10 cellular contexts compared by ENCODE assay signal in genomic region chr3:149547954-149548728, GRCh38.
DNase-seq lines count a peak whose midpoint lies in the region; ATAC-seq, FAIRE-seq and TF ChIP-seq lines count a peak whose summit lies in the region.
"Had no signal": no experiment of that assay in that cellular context is flagged by ENCODE, and none has a peak within 500 bp of the region (broad histone marks: within the 10 kb centered on the region; RNA-seq: fewer than 3 reads in every experiment).

No MANE protein-coding gene starts in this region.

- H3K27me3 Mint-ChIP-seq in activated naive CD8-positive, alpha-beta T cell treated with anti-CD3 and anti-CD28 coated beads, Interleukin-2, amount 50 U/mL, for 24 hours: peaks cover 3% of the 10 kb centered on the region
- H3K27me3 Mint-ChIP-seq: type B pancreatic cell had no signal

- H3K4me3 Mint-ChIP-seq in activated naive CD8-positive, alpha-beta T cell treated with anti-CD3 and anti-CD28 coated beads, Interleukin-2, amount 50 U/mL, for 24 hours: no peak overlapping the region
- H3K4me3 Mint-ChIP-seq: activated naive CD8-positive, alpha-beta T cell treated with anti-CD3 and anti-CD28 coated beads, Interleukin-2, amount 10 ng/mL, durations not matched to agents 7 days and 5 days; type B pancreatic cell had no signal

- H3K27me3 ChIP-seq in bronchial epithelial cell (ENCODE audit: control insufficient read depth, insufficient read depth, low read length) (no peaks in the 10 kb centered on the region), suprapubic skin (no peaks in the 10 kb centered on the region)

- DNase-seq in HuH-7 (ENCODE audit: low spot score): peak; percentile 26
- DNase-seq in bronchial epithelial cell (ENCODE audit: low read depth): peak; percentile 69
- peak in 1 of 2 donors; percentile 65 for DNase-seq in left colon
- DNase-seq in suprapubic skin (ENCODE audit: low spot score in 2 of 2): no peak
- no peak for DNase-seq in stimulated activated CD4-positive, alpha-beta T cell treated with anti-CD3 and anti-CD28 coated beads, Interleukin-4, amount 100 ng/mL, for 4 hours
- no peak for DNase-seq in activated naive CD8-positive, alpha-beta T cell treated with anti-CD3 and anti-CD28 coated beads, Interleukin-2, amount 50 U/mL, for 24 hours
- no peak for DNase-seq in cortex of kidney (lab: John Stamatoyannopoulos, UW)
- DNase-seq: activated naive CD8-positive, alpha-beta T cell treated with anti-CD3 and anti-CD28 coated beads, Interleukin-2, amount 10 ng/mL, durations not matched to agents 7 days and 5 days had no signal

- 48% methylated on average over 13 of the region's 13 CpGs for WGBS in suprapubic skin

- intact Hi-C loops in left colon (cut with DNase I, micrococcal nuclease): no loop called here

- H3K4me3 ChIP-seq in bronchial epithelial cell (ENCODE audit: low read depth, low read length): no peak overlapping the region
- H3K4me3 ChIP-seq in suprapubic skin: no peak overlapping the region

- H3K36me3 Mint-ChIP-seq in activated naive CD8-positive, alpha-beta T cell treated with anti-CD3 and anti-CD28 coated beads, Interleukin-2, amount 50 U/mL, for 24 hours (ENCODE audit: low read depth): no peaks in the 10 kb centered on the region
- H3K36me3 Mint-ChIP-seq: activated naive CD8-positive, alpha-beta T cell treated with anti-CD3 and anti-CD28 coated beads, Interleukin-2, amount 10 ng/mL, durations not matched to agents 7 days and 5 days had no signal

- peak overlapping the region; percentile 78 for H3K27ac ChIP-seq in suprapubic skin

- H3K9me3 ChIP-seq in suprapubic skin: no peaks in the 10 kb centered on the region

- H3K9me3 Mint-ChIP-seq in activated naive CD8-positive, alpha-beta T cell treated with anti-CD3 and anti-CD28 coated beads, Interleukin-2, amount 50 U/mL, for 24 hours: no peaks in the 10 kb centered on the region
- H3K9me3 Mint-ChIP-seq: activated naive CD8-positive, alpha-beta T cell treated with anti-CD3 and anti-CD28 coated beads, Interleukin-2, amount 10 ng/mL, durations not matched to agents 7 days and 5 days; type B pancreatic cell had no signal

- H3K36me3 ChIP-seq in bronchial epithelial cell (ENCODE audit: control insufficient read depth, insufficient read depth, low read length): peaks cover 1% of the 10 kb centered on the region
- H3K36me3 ChIP-seq in suprapubic skin: no peaks in the 10 kb centered on the region

- FAIRE-seq in bronchial epithelial cell (lab: Jason Lieb, UNC): no peak

- no peak overlapping the region for H3K27ac Mint-ChIP-seq in activated naive CD8-positive, alpha-beta T cell treated with anti-CD3 and anti-CD28 coated beads, Interleukin-2, amount 50 U/mL, for 24 hours
- H3K27ac Mint-ChIP-seq: activated naive CD8-positive, alpha-beta T cell treated with anti-CD3 and anti-CD28 coated beads, Interleukin-2, amount 10 ng/mL, durations not matched to agents 7 days and 5 days; type B pancreatic cell had no signal

- no peaks in the 10 kb centered on the region for H3K4me1 Mint-ChIP-seq in activated naive CD8-positive, alpha-beta T cell treated with anti-CD3 and anti-CD28 coated beads, Interleukin-2, amount 50 U/mL, for 24 hours

- no peak for TF ChIP-seq POLR2A in suprapubic skin (IDR thresholded peaks at IDR 0.05)

- no peak for TF ChIP-seq EP300 in suprapubic skin (IDR thresholded peaks at IDR 0.05)

- H3K4me1 ChIP-seq in suprapubic skin: peaks cover 44% of the 10 kb centered on the region

- ATAC-seq in left colon: peak; percentile 54
- no peak for ATAC-seq in activated naive CD8-positive, alpha-beta T cell treated with anti-CD3 and anti-CD28 coated beads, Interleukin-2, amount 50 U/mL, for 24 hours
- no peak for ATAC-seq in HG03025 (IDR thresholded peaks at IDR 0.05; ENCODE audit: low FRiP score, unreplicated experiment)

- TF ChIP-seq CTCF in bronchial epithelial cell (IDR thresholded peaks at IDR 0.05; ENCODE audit: insufficient read depth, low read length, severe bottlenecking) (no peak), suprapubic skin (IDR thresholded peaks at IDR 0.05) (no peak)

Comparison
In these comparisons a context has a peak if more than half of its experiments do, and no peak if none do; other contexts are left out.
1. DNase-seq: peak in HuH-7 (single experiment) and bronchial epithelial cell (single experiment); none in suprapubic skin (0 of 2), stimulated activated CD4-positive, alpha-beta T cell treated with anti-CD3 and anti-CD28 coated beads, Interleukin-4, amount 100 ng/mL, for 4 hours (0 of 2), activated naive CD8-positive, alpha-beta T cell treated with anti-CD3 and anti-CD28 coated beads, Interleukin-2, amount 50 U/mL, for 24 hours (single experiment) and cortex of kidney (single experiment).